Comparison of ENCODE assay signal across 9 cellular contexts in the genomic region with DNA sequence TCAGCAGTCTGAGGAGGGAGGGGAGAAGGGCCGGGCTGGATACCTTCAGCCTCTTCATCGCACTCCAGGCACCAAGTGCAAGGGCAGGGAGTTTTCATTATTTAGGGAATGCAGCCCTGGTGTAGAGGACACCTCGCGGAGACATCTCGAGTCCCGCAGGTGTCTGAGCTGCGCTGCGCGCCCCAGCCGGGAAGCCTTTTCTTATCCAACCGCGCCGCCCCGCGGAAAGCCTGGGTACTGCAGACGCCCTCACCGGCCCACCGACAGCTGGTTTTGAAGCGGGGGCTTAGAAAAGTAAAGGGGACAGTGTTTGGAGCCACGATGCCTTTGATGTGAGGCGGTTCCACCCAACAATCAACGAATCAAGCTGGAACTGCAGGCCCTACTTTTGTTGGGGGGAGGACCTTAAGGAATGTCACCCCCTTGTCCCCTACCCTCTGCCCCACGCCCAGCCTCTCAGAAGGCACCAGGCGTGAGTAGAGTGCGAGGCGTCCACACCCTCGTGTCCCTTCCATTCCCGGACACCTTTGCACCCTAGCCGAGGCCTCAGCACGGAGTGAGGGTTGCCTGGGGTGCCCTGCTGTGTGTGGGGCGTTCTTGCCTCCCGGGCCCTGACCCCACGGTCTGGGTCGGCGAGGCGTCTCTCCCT. TPM values are rescaled to one million over a fixed set of nuclear protein-coding genes. Genes with fewer than 3 reads are reported as not detected.
DNase-seq lines count a peak whose midpoint lies in the region; ATAC-seq and TF ChIP-seq lines count a peak whose summit lies in the region.
"Had no signal": no experiment of that assay in that cellular context is flagged by ENCODE, and none has a peak within 500 bp of the region (broad histone marks: within the 10 kb centered on the region; RNA-seq: fewer than 3 reads in every experiment).

No MANE protein-coding gene starts in this region.

- no peak overlapping the region for H3K27ac Mint-ChIP-seq in T-cell

- no peak overlapping the region for H3K27ac ChIP-seq in adrenal gland
- H3K27ac ChIP-seq in right atrium auricular region: no peak overlapping the region
- H3K27ac ChIP-seq in sigmoid colon: no peak overlapping the region

- WGBS in adrenal gland, 4 donors: 2 to 5% (median 2%) methylated on average over 10 to 36 of the region's 36 CpGs
- 2 to 3% methylated on average over 36 of the region's 36 CpGs for WGBS in sigmoid colon, 2 donors

- no peaks in the 10 kb centered on the region for H3K9me3 Mint-ChIP-seq in T-cell

- H3K27me3 Mint-ChIP-seq in T-cell: peaks cover 52 to 65% of the 10 kb centered on the region in 2 donors

- peaks cover 62% of the 10 kb centered on the region for H3K27me3 ChIP-seq in adrenal gland
- H3K27me3 ChIP-seq in right atrium auricular region: peaks cover 28 to 45% of the 10 kb centered on the region in 2 donors
- peaks cover 44 to 97% (median 71%) of the 10 kb centered on the region in 3 donors for H3K27me3 ChIP-seq in sigmoid colon

- peak overlapping the region; percentile 31 to 68 (median 50) for H3K4me3 Mint-ChIP-seq in T-cell

- POLR2A ChIA-PET in T-cell (lab: Charles Lee): interaction anchor here in 1 of 2 donors (0.6 kb wide), 2 partner anchors 118 to 654 kb away, joined by 3 to 5 read pairs; no protein-coding TSS in a partner anchor

- H3K4me1 ChIP-seq in adrenal gland (replicated peaks in 1 of 2) (peaks cover 6 to 13% of the 10 kb centered on the region in 2 donors), right atrium auricular region (peaks cover 0 to 31% of the 10 kb centered on the region in 2 donors), sigmoid colon (peaks cover 0 to 30% (median 25%) of the 10 kb centered on the region in 4 donors)

- H3K36me3 ChIP-seq in adrenal gland (replicated peaks in 1 of 2) (no peaks in the 10 kb centered on the region), right atrium auricular region (no peaks in the 10 kb centered on the region), sigmoid colon (no peaks in the 10 kb centered on the region)

- ATAC-seq in T-cell (replicated peaks in 1 of 4) (peak; percentile 58 to 68 (median 65)), GM21360 (IDR thresholded peaks at IDR 0.05; ENCODE audit: unreplicated experiment) (no peak), HG03097 (IDR thresholded peaks at IDR 0.05; ENCODE audit: low FRiP score, unreplicated experiment) (no peak)

- peak; percentile 97 for TF ChIP-seq CTCF in GM12874 (IDR thresholded peaks at IDR 0.05; ENCODE audit: insufficient read depth, low read depth, low read length)
- peak; percentile 92 to 98 (median 96) for TF ChIP-seq CTCF in adrenal gland (IDR thresholded peaks at IDR 0.05)
- TF ChIP-seq CTCF in right atrium auricular region (IDR thresholded peaks at IDR 0.05): peak; percentile 99
- TF ChIP-seq CTCF in sigmoid colon (IDR thresholded peaks at IDR 0.05): peak; percentile 77 to 97 (median 92)

- H3K4me3 ChIP-seq in adrenal gland (peak overlapping the region in 1 of 4 donors; percentile 41), right atrium auricular region (peak overlapping the region in 1 of 2 donors; percentile 41), sigmoid colon (peak overlapping the region in 3 of 4 donors; percentile 19 to 46 (median 45))

- peak; percentile 90 for TF ChIP-seq RAD21 in Ishikawa (IDR thresholded peaks at IDR 0.05; ENCODE audit: low read depth)

- CTCF ChIA-PET in T-cell (lab: Charles Lee): interaction anchor here (0.5 to 5.2 kb wide), 24 partner anchors 12 to 1460 kb away, joined by 3 to 66 read pairs (median 3); a partner anchor contains a TSS

- TF ChIP-seq POLR2A in adrenal gland (IDR thresholded peaks at IDR 0.05) (no peak), sigmoid colon (IDR thresholded peaks at IDR 0.05) (no peak)

- peaks cover 19 to 34% (median 32%) of the 10 kb centered on the region in 3 donors for H3K4me1 Mint-ChIP-seq in T-cell

- H3K36me3 Mint-ChIP-seq in T-cell: no peaks in the 10 kb centered on the region

- intact Hi-C loops in adrenal gland (cut with DNase I) (loop anchor here (5.0 kb wide), 2 partner anchors 273 to 648 kb away; no protein-coding TSS in a partner anchor), sigmoid colon (cut with DNase I) (loop anchor here (1.0 to 10.0 kb wide), 4 partner anchors 268 to 668 kb away; a partner anchor contains a TSS)

- DNase-seq in T-cell (peak; percentile 35 to 81 (median 71)), adrenal gland (peak; percentile 46 to 78 (median 73)), right atrium auricular region (ENCODE audit: low spot score) (peak; percentile 63), sigmoid colon (no peak)

- no peaks in the 10 kb centered on the region for H3K9me3 ChIP-seq in adrenal gland (replicated peaks in 1 of 3)
- no peaks in the 10 kb centered on the region for H3K9me3 ChIP-seq in right atrium auricular region
- H3K9me3 ChIP-seq in sigmoid colon: no peaks in the 10 kb centered on the region

- TF ChIP-seq EP300 in Ishikawa (IDR thresholded peaks at IDR 0.05; ENCODE audit: borderline replicate concordance) (no peak), sigmoid colon (IDR thresholded peaks at IDR 0.05) (no peak)

TF ChIP-seq in Ishikawa, 13 proteins besides CTCF, POLR2A, EP300 and RAD21:
- TF ChIP-seq TAF1 (IDR thresholded peaks at IDR 0.05; ENCODE audit: low read depth) (no peak), YY1 (IDR thresholded peaks at IDR 0.05; ENCODE audit: low read depth) (no peak), TEAD4 (IDR thresholded peaks at IDR 0.05) (no peak), EGR1 (IDR thresholded peaks at IDR 0.05) (no peak), FOXM1 (IDR thresholded peaks at IDR 0.05; ENCODE audit: borderline replicate concordance, low read depth) (no peak), NFIC (IDR thresholded peaks at IDR 0.05) (no peak), CREB1 (IDR thresholded peaks at IDR 0.05; ENCODE audit: low read depth) (no peak), CEBPB (IDR thresholded peaks at IDR 0.05) (no peak), ZBTB7A (IDR thresholded peaks at IDR 0.05; ENCODE audit: low read depth) (no peak)
- TF ChIP-seq, protein P1, sequence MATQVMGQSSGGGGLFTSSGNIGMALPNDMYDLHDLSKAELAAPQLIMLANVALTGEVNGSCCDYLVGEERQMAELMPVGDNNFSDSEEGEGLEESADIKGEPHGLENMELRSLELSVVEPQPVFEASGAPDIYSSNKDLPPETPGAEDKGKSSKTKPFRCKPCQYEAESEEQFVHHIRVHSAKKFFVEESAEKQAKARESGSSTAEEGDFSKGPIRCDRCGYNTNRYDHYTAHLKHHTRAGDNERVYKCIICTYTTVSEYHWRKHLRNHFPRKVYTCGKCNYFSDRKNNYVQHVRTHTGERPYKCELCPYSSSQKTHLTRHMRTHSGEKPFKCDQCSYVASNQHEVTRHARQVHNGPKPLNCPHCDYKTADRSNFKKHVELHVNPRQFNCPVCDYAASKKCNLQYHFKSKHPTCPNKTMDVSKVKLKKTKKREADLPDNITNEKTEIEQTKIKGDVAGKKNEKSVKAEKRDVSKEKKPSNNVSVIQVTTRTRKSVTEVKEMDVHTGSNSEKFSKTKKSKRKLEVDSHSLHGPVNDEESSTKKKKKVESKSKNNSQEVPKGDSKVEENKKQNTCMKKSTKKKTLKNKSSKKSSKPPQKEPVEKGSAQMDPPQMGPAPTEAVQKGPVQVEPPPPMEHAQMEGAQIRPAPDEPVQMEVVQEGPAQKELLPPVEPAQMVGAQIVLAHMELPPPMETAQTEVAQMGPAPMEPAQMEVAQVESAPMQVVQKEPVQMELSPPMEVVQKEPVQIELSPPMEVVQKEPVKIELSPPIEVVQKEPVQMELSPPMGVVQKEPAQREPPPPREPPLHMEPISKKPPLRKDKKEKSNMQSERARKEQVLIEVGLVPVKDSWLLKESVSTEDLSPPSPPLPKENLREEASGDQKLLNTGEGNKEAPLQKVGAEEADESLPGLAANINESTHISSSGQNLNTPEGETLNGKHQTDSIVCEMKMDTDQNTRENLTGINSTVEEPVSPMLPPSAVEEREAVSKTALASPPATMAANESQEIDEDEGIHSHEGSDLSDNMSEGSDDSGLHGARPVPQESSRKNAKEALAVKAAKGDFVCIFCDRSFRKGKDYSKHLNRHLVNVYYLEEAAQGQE (IDR thresholded peaks at IDR 0.05; ENCODE audit: low read depth): no peak
- TF ChIP-seq, protein P2, sequence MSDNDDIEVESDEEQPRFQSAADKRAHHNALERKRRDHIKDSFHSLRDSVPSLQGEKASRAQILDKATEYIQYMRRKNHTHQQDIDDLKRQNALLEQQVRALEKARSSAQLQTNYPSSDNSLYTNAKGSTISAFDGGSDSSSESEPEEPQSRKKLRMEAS (IDR thresholded peaks at IDR 0.05): no peak
- TF ChIP-seq, protein P3, sequence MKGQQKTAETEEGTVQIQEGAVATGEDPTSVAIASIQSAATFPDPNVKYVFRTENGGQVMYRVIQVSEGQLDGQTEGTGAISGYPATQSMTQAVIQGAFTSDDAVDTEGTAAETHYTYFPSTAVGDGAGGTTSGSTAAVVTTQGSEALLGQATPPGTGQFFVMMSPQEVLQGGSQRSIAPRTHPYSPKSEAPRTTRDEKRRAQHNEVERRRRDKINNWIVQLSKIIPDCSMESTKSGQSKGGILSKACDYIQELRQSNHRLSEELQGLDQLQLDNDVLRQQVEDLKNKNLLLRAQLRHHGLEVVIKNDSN (IDR thresholded peaks at IDR 0.05): no peak

RNA-seq across cellular contexts. Expression of a gene that starts 8.6 kb away (rescaled TPM):
- total RNA-seq in T-cell: not detected
- not detected for total RNA-seq in adrenal gland
- polyA plus RNA-seq in adrenal gland: not detected
- total RNA-seq in right atrium auricular region: not detected
- total RNA-seq in sigmoid colon: not detected
- under 1 TPM; 0.23 to 0.60 (median 0.46) TPM for polyA plus RNA-seq in sigmoid colon
- total RNA-seq: pulmonary artery endothelial cell had no signal

Comparison
In these comparisons a context has a peak if more than half of its experiments do, and no peak if none do; other contexts are left out.
1. ATAC-seq: peak in T-cell (4 of 4); none in GM21360 (single experiment) and HG03097 (single experiment).
2. Peak in every context shown above with its lines, with median percentiles within 50 percentile points of each other: CTCF ChIP-seq.